In genomic region chr10:80681142-80681541, GRCh38 we compare ENCODE assay signal across 24 cellular contexts.
"Had no signal": no experiment of that assay in that cellular context is flagged by ENCODE, and none has a peak within 500 bp of the region (broad histone marks: within the 10 kb centered on the region; RNA-seq: fewer than 3 reads in every experiment).

No MANE protein-coding gene starts in this region.

- DNase-seq: cortex of kidney; effector CD8-positive, alpha-beta T cell; effector memory CD8-positive, alpha-beta T cell; erythroblast; esophagus squamous epithelium; foreskin fibroblast; foreskin melanocyte; gastrocnemius medialis; glutamatergic neuron; head of caudate nucleus; heart right ventricle; hippocampal formation; left cardiac atrium; left lung; left ventricle myocardium superior; lower lobe of right lung; mesendoderm; midbrain; naive thymus-derived CD4-positive, alpha-beta T cell; natural killer cell had no signal

- H3K36me3 ChIP-seq: esophagus squamous epithelium, gastrocnemius medialis, heart right ventricle, left lung, lower lobe of right lung had no signal

- H3K27me3 ChIP-seq: esophagus squamous epithelium, gastrocnemius medialis, heart right ventricle, left lung had no signal

- H3K9me3 ChIP-seq: esophagus squamous epithelium, gastrocnemius medialis, left lung, lower lobe of right lung had no signal

- ATAC-seq: effector memory CD8-positive, alpha-beta T cell; esophagus mucosa; gastrocnemius medialis; heart right ventricle; left cardiac atrium; left lung; left ventricle myocardium superior; lower lobe of right lung; naive thymus-derived CD4-positive, alpha-beta T cell had no signal

- H3K9me3 Mint-ChIP-seq: dendritic cell treated with granulocyte-macrophage colony-stimulating factor and Interleukin-4, amounts not matched to agents 40 ng/mL and 50 ng/mL, for 4 days; effector memory CD8-positive, alpha-beta T cell; endodermal cell; naive thymus-derived CD4-positive, alpha-beta T cell; natural killer cell had no signal

- H3K36me3 Mint-ChIP-seq: naive thymus-derived CD4-positive, alpha-beta T cell; natural killer cell had no signal

- H3K27ac Mint-ChIP-seq: dendritic cell treated with granulocyte-macrophage colony-stimulating factor and Interleukin-4, amounts not matched to agents 40 ng/mL and 50 ng/mL, for 4 days; effector memory CD8-positive, alpha-beta T cell; endodermal cell; naive thymus-derived CD4-positive, alpha-beta T cell; natural killer cell had no signal

- H3K4me1 ChIP-seq: esophagus squamous epithelium, gastrocnemius medialis, heart right ventricle, left lung, lower lobe of right lung had no signal

- H3K4me3 ChIP-seq: esophagus squamous epithelium, gastrocnemius medialis, heart right ventricle, left lung, lower lobe of right lung had no signal

- H3K27ac ChIP-seq: epithelial cell of prostate, esophagus squamous epithelium, gastrocnemius medialis, heart right ventricle, left lung, lower lobe of right lung had no signal

- H3K4me1 Mint-ChIP-seq: natural killer cell had no signal

- H3K4me3 Mint-ChIP-seq: dendritic cell treated with granulocyte-macrophage colony-stimulating factor and Interleukin-4, amounts not matched to agents 40 ng/mL and 50 ng/mL, for 4 days; effector memory CD8-positive, alpha-beta T cell; endodermal cell; naive thymus-derived CD4-positive, alpha-beta T cell; natural killer cell had no signal
